ENCODE assay signal across 8 cellular contexts in the genomic region with DNA sequence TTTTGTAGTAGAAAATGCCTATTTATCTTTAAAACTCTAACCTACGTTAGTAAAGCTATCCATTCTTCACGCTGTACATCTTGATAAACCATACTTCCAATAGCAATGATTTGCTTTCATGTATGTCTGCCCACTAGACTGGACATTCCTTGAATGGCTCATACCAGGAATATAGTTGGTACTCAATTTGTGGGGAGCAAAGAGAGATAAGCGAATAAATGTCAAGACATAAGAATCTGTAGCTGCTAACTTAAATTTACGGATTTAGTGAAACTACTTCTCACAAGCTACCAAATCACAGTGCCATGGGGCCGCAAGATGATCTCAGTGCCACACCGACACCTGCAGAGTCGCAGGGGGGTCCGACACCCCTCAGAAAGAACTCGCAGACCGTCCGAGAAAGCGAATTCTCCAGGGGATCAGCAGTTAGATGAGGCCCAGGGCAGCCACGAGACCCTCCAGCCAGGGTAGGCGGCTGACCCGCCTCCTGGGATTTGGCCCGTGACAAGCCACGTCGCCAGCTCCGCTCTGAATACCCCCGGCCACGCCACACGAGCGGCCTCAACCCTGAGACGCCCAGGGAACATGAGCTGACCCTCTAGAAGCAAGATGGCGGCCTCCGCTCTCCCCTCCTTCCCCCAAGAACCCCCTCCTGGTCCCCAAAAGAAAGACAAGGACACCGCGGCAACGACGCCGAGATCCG.
A peak's percentile ranks its signal among the peaks of the same experiment; 100 is the strongest.
DNase-seq lines count a peak whose midpoint lies in the region; ATAC-seq and TF ChIP-seq lines count a peak whose summit lies in the region.

No MANE protein-coding gene starts in this region.

- peak overlapping the region; percentile 82 for H3K4me3 Mint-ChIP-seq in dendritic cell treated with granulocyte-macrophage colony-stimulating factor and Interleukin-4, amounts not matched to agents 40 ng/mL and 50 ng/mL, for 4 days

- no peaks in the 10 kb centered on the region for H3K9me3 Mint-ChIP-seq in dendritic cell treated with granulocyte-macrophage colony-stimulating factor and Interleukin-4, amounts not matched to agents 40 ng/mL and 50 ng/mL, for 4 days

- H3K9me3 ChIP-seq in mucosa of stomach (ENCODE audit: control insufficient read depth, low read length): no peaks in the 10 kb centered on the region

- DNase-seq in NCI-H2171 (lab: John Stamatoyannopoulos, UW) (peak; percentile 68), GM10266 (ENCODE audit: extremely low spot score) (no peak), GM19240 (ENCODE audit: insufficient read length, low spot score) (no peak), NCI-H187 treated with DMSO at 0.1 percent for 48 hours (lab: John Stamatoyannopoulos, UW) (no peak)

- TF ChIP-seq CTCF in C4-2B (conservative IDR thresholded peaks at IDR 0.05) (no peak), GM10266 (IDR thresholded peaks at IDR 0.05; ENCODE audit: control insufficient read depth, insufficient read depth, low read depth, missing control alignments) (no peak)

- H3K4me1 ChIP-seq in mucosa of stomach (ENCODE audit: control insufficient read depth, insufficient read depth, low read length): peaks cover 35% of the 10 kb centered on the region

- peaks cover 37% of the 10 kb centered on the region for H3K4me1 Mint-ChIP-seq in dendritic cell treated with granulocyte-macrophage colony-stimulating factor and Interleukin-4, amounts not matched to agents 40 ng/mL and 50 ng/mL, for 4 days (ENCODE audit: low read depth)

- H3K27ac Mint-ChIP-seq in dendritic cell treated with granulocyte-macrophage colony-stimulating factor and Interleukin-4, amounts not matched to agents 40 ng/mL and 50 ng/mL, for 4 days: peak overlapping the region; percentile 94

- peaks cover 13% of the 10 kb centered on the region for H3K36me3 Mint-ChIP-seq in dendritic cell treated with granulocyte-macrophage colony-stimulating factor and Interleukin-4, amounts not matched to agents 40 ng/mL and 50 ng/mL, for 4 days (ENCODE audit: low read depth)

- peak overlapping the region; percentile 77 for H3K4me3 ChIP-seq in mucosa of stomach (ENCODE audit: low read length)

- H3K27me3 ChIP-seq in mucosa of stomach (ENCODE audit: control insufficient read depth, insufficient read depth, low read length): no peaks in the 10 kb centered on the region

- H3K27ac ChIP-seq in C4-2B: peak overlapping the region; percentile 92

- H3K27me3 Mint-ChIP-seq in dendritic cell treated with granulocyte-macrophage colony-stimulating factor and Interleukin-4, amounts not matched to agents 40 ng/mL and 50 ng/mL, for 4 days: no peaks in the 10 kb centered on the region

- intact Hi-C loops in dendritic cell treated with granulocyte-macrophage colony-stimulating factor and Interleukin-4, amounts not matched to agents 40 ng/mL and 50 ng/mL, for 4 days (cut with micrococcal nuclease): loop anchor here (2.0 to 10.0 kb wide), 4 partner anchors 34 to 512 kb away; a partner anchor contains a TSS

- H3K36me3 ChIP-seq in mucosa of stomach (ENCODE audit: control insufficient read depth, insufficient read depth, low read length): no peaks in the 10 kb centered on the region

- peak overlapping the region; percentile 96 for H3K9ac ChIP-seq in mucosa of stomach (ENCODE audit: low read length)

- peak; percentile 13 for ATAC-seq in GM21576 (IDR thresholded peaks at IDR 0.05; ENCODE audit: unreplicated experiment)
